1 cellular context compared by ENCODE assay signal in genomic region chr2:77604953-77605947, GRCh38.
TF ChIP-seq lines count a peak whose summit lies in the region.

No MANE protein-coding gene starts in this region.

TF ChIP-seq in HepG2, 621 proteins besides CTCF, POLR2A, EP300 and RAD21 (continued from another document and continues in another):
- TF ChIP-seq ARID5B (CRISPR knock-in tag; IDR thresholded peaks at IDR 0.05) (peak; percentile 36; the same call in 1 of the 2 replicates), MIXL1 (CRISPR knock-in tag; IDR thresholded peaks at IDR 0.05) (peak; percentile 54; the same call in 1 of the 2 replicates), MZF1 (CRISPR knock-in tag; IDR thresholded peaks at IDR 0.05; ENCODE audit: borderline replicate concordance) (no peak), PRMT3 (CRISPR knock-in tag; IDR thresholded peaks at IDR 0.05; ENCODE audit: borderline replicate concordance, low read depth) (no peak), ZNF614 (CRISPR knock-in tag; IDR thresholded peaks at IDR 0.05; ENCODE audit: borderline replicate concordance) (no peak), E2F2 (CRISPR knock-in tag; IDR thresholded peaks at IDR 0.05; ENCODE audit: borderline replicate concordance) (no peak), KLF11 (CRISPR knock-in tag; IDR thresholded peaks at IDR 0.05) (no peak), GATAD1 (CRISPR knock-in tag; IDR thresholded peaks at IDR 0.05) (no peak), ZNF772 (CRISPR knock-in tag; IDR thresholded peaks at IDR 0.05) (0 out of 2 replicates have a peak, but pooled peaks have one; percentile 56), ZNF841 (CRISPR knock-in tag; IDR thresholded peaks at IDR 0.05; ENCODE audit: borderline replicate concordance) (no peak), ZSCAN29 (CRISPR knock-in tag; conservative IDR thresholded peaks at IDR 0.05) (no peak), SOX5 (CRISPR knock-in tag; IDR thresholded peaks at IDR 0.05; ENCODE audit: borderline replicate concordance) (peak; percentile 81), ELF3 (CRISPR knock-in tag; IDR thresholded peaks at IDR 0.05) (0 out of 2 replicates have a peak, but pooled peaks have one; percentile 36), ZFX (CRISPR knock-in tag; IDR thresholded peaks at IDR 0.05; ENCODE audit: low read depth) (no peak), ZBTB42 (CRISPR knock-in tag; IDR thresholded peaks at IDR 0.05) (no peak), CEBPG (CRISPR knock-in tag; IDR thresholded peaks at IDR 0.05) (peak; percentile 55), ZNF605 (CRISPR knock-in tag; IDR thresholded peaks at IDR 0.05) (no peak), NFE2 (CRISPR knock-in tag; IDR thresholded peaks at IDR 0.05) (no peak), SNAI1 (CRISPR knock-in tag; IDR thresholded peaks at IDR 0.05; ENCODE audit: borderline replicate concordance) (no peak), SMC3 (IDR thresholded peaks at IDR 0.05; ENCODE audit: low read length) (no peak), POGZ (CRISPR knock-in tag; IDR thresholded peaks at IDR 0.05) (peak; percentile 65; the same call in 1 of the 2 replicates), ZFP82 (CRISPR knock-in tag; IDR thresholded peaks at IDR 0.05; ENCODE audit: borderline replicate concordance) (no peak), TEAD3 (CRISPR knock-in tag; optimal IDR thresholded peaks at IDR 0.05; ENCODE audit: borderline replicate concordance) (no peak), HDAC1 (CRISPR knock-in tag; IDR thresholded peaks at IDR 0.05) (peak; percentile 42), ZNF138 (CRISPR knock-in tag; IDR thresholded peaks at IDR 0.05; ENCODE audit: low read depth) (no peak), YY1 (IDR thresholded peaks at IDR 0.05; ENCODE audit: insufficient read depth, insufficient replicate concordance, low read depth, low read length) (peak; percentile 33), EEA1 (CRISPR knock-in tag; IDR thresholded peaks at IDR 0.05; ENCODE audit: borderline replicate concordance) (no peak), KDM5B (CRISPR knock-in tag; IDR thresholded peaks at IDR 0.05; ENCODE audit: borderline replicate concordance) (no peak), ZNF383 (CRISPR knock-in tag; IDR thresholded peaks at IDR 0.05; ENCODE audit: borderline replicate concordance) (no peak), CHCHD3 (CRISPR knock-in tag; IDR thresholded peaks at IDR 0.05) (no peak), NCOA2 (CRISPR knock-in tag; IDR thresholded peaks at IDR 0.05) (no peak), ONECUT2 (CRISPR knock-in tag; IDR thresholded peaks at IDR 0.05) (no peak), REPIN1 (CRISPR knock-in tag; IDR thresholded peaks at IDR 0.05; ENCODE audit: borderline replicate concordance, low read depth) (no peak), ZNF318 (CRISPR knock-in tag; IDR thresholded peaks at IDR 0.05) (no peak)
- TF ChIP-seq, protein P1, sequence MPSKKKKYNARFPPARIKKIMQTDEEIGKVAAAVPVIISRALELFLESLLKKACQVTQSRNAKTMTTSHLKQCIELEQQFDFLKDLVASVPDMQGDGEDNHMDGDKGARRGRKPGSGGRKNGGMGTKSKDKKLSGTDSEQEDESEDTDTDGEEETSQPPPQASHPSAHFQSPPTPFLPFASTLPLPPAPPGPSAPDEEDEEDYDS (CRISPR knock-in tag; IDR thresholded peaks at IDR 0.05): no peak
- TF ChIP-seq, protein P2, sequence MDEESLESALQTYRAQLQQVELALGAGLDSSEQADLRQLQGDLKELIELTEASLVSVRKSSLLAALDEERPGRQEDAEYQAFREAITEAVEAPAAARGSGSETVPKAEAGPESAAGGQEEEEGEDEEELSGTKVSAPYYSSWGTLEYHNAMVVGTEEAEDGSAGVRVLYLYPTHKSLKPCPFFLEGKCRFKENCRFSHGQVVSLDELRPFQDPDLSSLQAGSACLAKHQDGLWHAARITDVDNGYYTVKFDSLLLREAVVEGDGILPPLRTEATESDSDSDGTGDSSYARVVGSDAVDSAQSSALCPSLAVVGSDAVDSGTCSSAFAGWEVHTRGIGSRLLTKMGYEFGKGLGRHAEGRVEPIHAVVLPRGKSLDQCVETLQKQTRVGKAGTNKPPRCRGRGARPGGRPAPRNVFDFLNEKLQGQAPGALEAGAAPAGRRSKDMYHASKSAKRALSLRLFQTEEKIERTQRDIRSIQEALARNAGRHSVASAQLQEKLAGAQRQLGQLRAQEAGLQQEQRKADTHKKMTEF (CRISPR knock-in tag; IDR thresholded peaks at IDR 0.05): peak; percentile 29; the same call in 1 of the 2 replicates
- TF ChIP-seq, protein P3, sequence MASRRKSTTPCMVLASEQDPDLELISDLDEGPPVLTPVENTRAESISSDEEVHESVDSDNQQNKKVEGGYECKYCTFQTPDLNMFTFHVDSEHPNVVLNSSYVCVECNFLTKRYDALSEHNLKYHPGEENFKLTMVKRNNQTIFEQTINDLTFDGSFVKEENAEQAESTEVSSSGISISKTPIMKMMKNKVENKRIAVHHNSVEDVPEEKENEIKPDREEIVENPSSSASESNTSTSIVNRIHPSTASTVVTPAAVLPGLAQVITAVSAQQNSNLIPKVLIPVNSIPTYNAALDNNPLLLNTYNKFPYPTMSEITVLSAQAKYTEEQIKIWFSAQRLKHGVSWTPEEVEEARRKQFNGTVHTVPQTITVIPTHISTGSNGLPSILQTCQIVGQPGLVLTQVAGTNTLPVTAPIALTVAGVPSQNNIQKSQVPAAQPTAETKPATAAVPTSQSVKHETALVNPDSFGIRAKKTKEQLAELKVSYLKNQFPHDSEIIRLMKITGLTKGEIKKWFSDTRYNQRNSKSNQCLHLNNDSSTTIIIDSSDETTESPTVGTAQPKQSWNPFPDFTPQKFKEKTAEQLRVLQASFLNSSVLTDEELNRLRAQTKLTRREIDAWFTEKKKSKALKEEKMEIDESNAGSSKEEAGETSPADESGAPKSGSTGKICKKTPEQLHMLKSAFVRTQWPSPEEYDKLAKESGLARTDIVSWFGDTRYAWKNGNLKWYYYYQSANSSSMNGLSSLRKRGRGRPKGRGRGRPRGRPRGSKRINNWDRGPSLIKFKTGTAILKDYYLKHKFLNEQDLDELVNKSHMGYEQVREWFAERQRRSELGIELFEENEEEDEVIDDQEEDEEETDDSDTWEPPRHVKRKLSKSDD (CRISPR knock-in tag; IDR thresholded peaks at IDR 0.05; ENCODE audit: low read depth): no peak
- TF ChIP-seq, protein P4, sequence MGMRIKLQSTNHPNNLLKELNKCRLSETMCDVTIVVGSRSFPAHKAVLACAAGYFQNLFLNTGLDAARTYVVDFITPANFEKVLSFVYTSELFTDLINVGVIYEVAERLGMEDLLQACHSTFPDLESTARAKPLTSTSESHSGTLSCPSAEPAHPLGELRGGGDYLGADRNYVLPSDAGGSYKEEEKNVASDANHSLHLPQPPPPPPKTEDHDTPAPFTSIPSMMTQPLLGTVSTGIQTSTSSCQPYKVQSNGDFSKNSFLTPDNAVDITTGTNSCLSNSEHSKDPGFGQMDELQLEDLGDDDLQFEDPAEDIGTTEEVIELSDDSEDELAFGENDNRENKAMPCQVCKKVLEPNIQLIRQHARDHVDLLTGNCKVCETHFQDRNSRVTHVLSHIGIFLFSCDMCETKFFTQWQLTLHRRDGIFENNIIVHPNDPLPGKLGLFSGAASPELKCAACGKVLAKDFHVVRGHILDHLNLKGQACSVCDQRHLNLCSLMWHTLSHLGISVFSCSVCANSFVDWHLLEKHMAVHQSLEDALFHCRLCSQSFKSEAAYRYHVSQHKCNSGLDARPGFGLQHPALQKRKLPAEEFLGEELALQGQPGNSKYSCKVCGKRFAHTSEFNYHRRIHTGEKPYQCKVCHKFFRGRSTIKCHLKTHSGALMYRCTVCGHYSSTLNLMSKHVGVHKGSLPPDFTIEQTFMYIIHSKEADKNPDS (CRISPR knock-in tag; IDR thresholded peaks at IDR 0.05): no peak
- TF ChIP-seq, protein P5, sequence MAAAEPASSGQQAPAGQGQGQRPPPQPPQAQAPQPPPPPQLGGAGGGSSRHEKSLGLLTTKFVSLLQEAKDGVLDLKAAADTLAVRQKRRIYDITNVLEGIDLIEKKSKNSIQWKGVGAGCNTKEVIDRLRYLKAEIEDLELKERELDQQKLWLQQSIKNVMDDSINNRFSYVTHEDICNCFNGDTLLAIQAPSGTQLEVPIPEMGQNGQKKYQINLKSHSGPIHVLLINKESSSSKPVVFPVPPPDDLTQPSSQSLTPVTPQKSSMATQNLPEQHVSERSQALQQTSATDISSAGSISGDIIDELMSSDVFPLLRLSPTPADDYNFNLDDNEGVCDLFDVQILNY (CRISPR knock-in tag; conservative IDR thresholded peaks at IDR 0.05): no peak
